8 cellular contexts compared by ENCODE assay signal in genomic region chr15:85312925-85313324, GRCh38.
DNase-seq lines count a peak whose midpoint lies in the region; ATAC-seq, FAIRE-seq and TF ChIP-seq lines count a peak whose summit lies in the region.

No MANE protein-coding gene starts in this region.

- H3K27me3 ChIP-seq in GM06990 (replicated peaks; ENCODE audit: control insufficient read depth, insufficient read depth, low read length) (no peaks in the 10 kb centered on the region), GM23248 (replicated peaks; ENCODE audit: insufficient read depth) (no peaks in the 10 kb centered on the region), keratinocyte (ENCODE audit: control insufficient read depth, extremely low read depth, insufficient read depth, low read length) (no peaks in the 10 kb centered on the region), esophagus muscularis mucosa (no peaks in the 10 kb centered on the region), dorsolateral prefrontal cortex (peaks cover 0 to 2% (median 0%) of the 10 kb centered on the region in 45 donors)

- TF ChIP-seq POLR2A in esophagus muscularis mucosa (IDR thresholded peaks at IDR 0.05; ENCODE audit: low read depth): no peak

- FAIRE-seq in keratinocyte (lab: Jason Lieb, UNC): no peak

- no peaks in the 10 kb centered on the region for H3K9me1 ChIP-seq in keratinocyte (ENCODE audit: control insufficient read depth, extremely low read depth, insufficient read depth, low read length)

- H2AFZ ChIP-seq in GM23248 (no peak overlapping the region), keratinocyte (ENCODE audit: control insufficient read depth, low read length) (no peak overlapping the region)

- ATAC-seq in GM19324 (IDR thresholded peaks at IDR 0.05; ENCODE audit: low FRiP score, unreplicated experiment): no peak

- peaks cover 24% of the 10 kb centered on the region for H3F3A ChIP-seq in GM23248 (ENCODE audit: insufficient read depth)

- in situ Hi-C loops in GM23248 (cut with MboI): no loop called here

- H3K4me2 ChIP-seq in GM23248 (ENCODE audit: unreplicated experiment): peak overlapping the region; percentile 14
- H3K4me2 ChIP-seq in keratinocyte (ENCODE audit: control insufficient read depth, extremely low read depth, insufficient read depth, low read depth, low read length): no peak overlapping the region

- H3K9me3 ChIP-seq in GM23248 (ENCODE audit: low read depth) (no peaks in the 10 kb centered on the region), keratinocyte (ENCODE audit: control insufficient read depth, low read depth, low read length) (no peaks in the 10 kb centered on the region), esophagus muscularis mucosa (no peaks in the 10 kb centered on the region)

- WGBS in GM23248 (ENCODE audit: low coverage in 1 of 2, low lambda C conversion rate in 2 of 2, missing lambda C conversion rate in 2 of 2), 2 experiments: 86 to 87% methylated on average over 2 of the region's 2 CpGs
- 82% methylated on average over 2 of the region's 2 CpGs for WGBS in esophagus muscularis mucosa

- no peak overlapping the region for H3K9ac ChIP-seq in GM23248
- H3K9ac ChIP-seq in keratinocyte (ENCODE audit: control insufficient read depth, extremely low read depth, insufficient read depth, low read length): no peak overlapping the region

- H4K20me1 ChIP-seq in GM23248 (ENCODE audit: insufficient read depth): no peaks in the 10 kb centered on the region
- H4K20me1 ChIP-seq in keratinocyte (ENCODE audit: control insufficient read depth, extremely low read depth, insufficient read depth, low read length): no peaks in the 10 kb centered on the region

- TF ChIP-seq EP300 in esophagus muscularis mucosa (IDR thresholded peaks at IDR 0.05): no peak

- H3K4me3 ChIP-seq in GM06990 (replicated peaks; ENCODE audit: low read depth, low read length) (peak overlapping the region; percentile 55), GM23248 (no peak overlapping the region), keratinocyte (ENCODE audit: control insufficient read depth in 2 of 3, extremely low read depth in 1 of 3, insufficient read depth in 2 of 3, low read depth in 1 of 3, low read length in 3 of 3) (no peak overlapping the region), esophagus muscularis mucosa (no peak overlapping the region), dorsolateral prefrontal cortex (no peak overlapping the region)

- H3K4me1 ChIP-seq in GM23248 (ENCODE audit: insufficient read depth) (peaks cover 38% of the 10 kb centered on the region), keratinocyte (ENCODE audit: control insufficient read depth, extremely low read depth, insufficient read depth, low read length) (peaks cover under 1% of the 10 kb centered on the region), esophagus muscularis mucosa (peaks cover 0 to 8% (median 3%) of the 10 kb centered on the region in 4 donors)

- DNase-seq in GM06990 (ENCODE audit: extremely low read depth, insufficient read length): no peak
- DNase-seq in GM23248: peak; percentile 45
- peak; percentile 14 for DNase-seq in NOMO-1 treated with dmso at 0.1 percent for 144 hours (lab: John Stamatoyannopoulos, UW; ENCODE audit: unreplicated experiment)
- no peak for DNase-seq in keratinocyte (ENCODE audit: low read depth, low spot score)
- no peak for DNase-seq in esophagus muscularis mucosa (ENCODE audit: extremely low spot score)
- DNase-seq in HK-2 (ENCODE audit: unreplicated experiment): no peak
- DNase-seq in dorsolateral prefrontal cortex: no peak

- intact Hi-C loops in esophagus muscularis mucosa (cut with DNase I) (no loop called here), dorsolateral prefrontal cortex (cut with DNase I) (no loop called here)

- peak; percentile 38 for TF ChIP-seq CTCF in GM06990 (IDR thresholded peaks at IDR 0.05; ENCODE audit: insufficient read depth, low read length, poor library complexity, severe bottlenecking)
- peak in 2 of 3 experiments; percentile 9 to 13 for TF ChIP-seq CTCF in keratinocyte (optimal IDR thresholded peaks at IDR 0.05 in 1 of 3, IDR thresholded peaks at IDR 0.05 in 1 of 3, conservative IDR thresholded peaks at IDR 0.05 in 1 of 3; ENCODE audit: extremely low read depth in 1 of 3, insufficient read depth in 2 of 3, low read length in 3 of 3)
- peak in 1 of 3 experiments; percentile 5 for TF ChIP-seq CTCF in esophagus muscularis mucosa (IDR thresholded peaks at IDR 0.05)
- TF ChIP-seq CTCF in dorsolateral prefrontal cortex (IDR thresholded peaks at IDR 0.05 in 54 of 56, conservative IDR thresholded peaks at IDR 0.05 in 2 of 56; ENCODE audit: low read depth in 1 of 56, partially characterized antibody in 56 of 56): no peak

- dilution Hi-C loops in keratinocyte (cut with MboI; ENCODE audit: extremely low pct_ligation_motif_present, low sequenced_read_pairs): no loop called here

- H3K79me2 ChIP-seq in GM23248 (ENCODE audit: insufficient read depth) (no peaks in the 10 kb centered on the region), keratinocyte (ENCODE audit: control insufficient read depth, insufficient read depth, low read length) (no peaks in the 10 kb centered on the region)

- H3K36me3 ChIP-seq in GM06990 (ENCODE audit: control insufficient read depth, insufficient read depth, low read length) (no peaks in the 10 kb centered on the region), GM23248 (ENCODE audit: low read depth) (no peaks in the 10 kb centered on the region), keratinocyte (ENCODE audit: control insufficient read depth in 2 of 2, extremely low read depth in 1 of 2, insufficient read depth in 2 of 2, low read length in 2 of 2) (no peaks in the 10 kb centered on the region), esophagus muscularis mucosa (no peaks in the 10 kb centered on the region)

- no peak overlapping the region for H3K27ac ChIP-seq in GM23248
- H3K27ac ChIP-seq in keratinocyte (ENCODE audit: control insufficient read depth, insufficient read depth, low read length): no peak overlapping the region
- no peak overlapping the region for H3K27ac ChIP-seq in esophagus muscularis mucosa (replicated peaks in 1 of 4)
- H3K27ac ChIP-seq in dorsolateral prefrontal cortex: no peak overlapping the region

- H3K9me2 ChIP-seq in GM23248 (ENCODE audit: insufficient read depth): no peaks in the 10 kb centered on the region

Comparison
In these comparisons a context has a peak if more than half of its experiments do, and no peak if none do; other contexts are left out.
1. DNase-seq: peak in GM23248 (single experiment) and NOMO-1 treated with dmso at 0.1 percent for 144 hours (single experiment); none in GM06990 (single experiment), keratinocyte (single experiment), esophagus muscularis mucosa (single experiment), HK-2 (single experiment) and dorsolateral prefrontal cortex (0 of 10).
2. CTCF ChIP-seq: peak in GM06990 (single experiment) and keratinocyte (2 of 3); none in dorsolateral prefrontal cortex (0 of 56).